In genomic region chr3:151439652-151440125, GRCh38 we compare ENCODE assay signal across 8 cellular contexts. TPM values are rescaled to one million over a fixed set of nuclear protein-coding genes. Genes with fewer than 3 reads are reported as not detected.
DNase-seq lines count a peak whose midpoint lies in the region; ATAC-seq and TF ChIP-seq lines count a peak whose summit lies in the region.

No MANE protein-coding gene starts in this region.

- no peaks in the 10 kb centered on the region for H3K4me1 Mint-ChIP-seq in activated naive CD8-positive, alpha-beta T cell treated with anti-CD3 and anti-CD28 coated beads, Interleukin-2, amount 50 U/mL, for 24 hours
- H3K4me1 Mint-ChIP-seq in activated naive CD8-positive, alpha-beta T cell treated with anti-CD3 and anti-CD28 coated beads for 36 hours = no peaks in the 10 kb centered on the region

- no peak for DNase-seq in activated naive CD8-positive, alpha-beta T cell treated with anti-CD3 and anti-CD28 coated beads, Interleukin-2, amount 50 U/mL, for 24 hours
- no peak for DNase-seq in activated naive CD8-positive, alpha-beta T cell treated with anti-CD3 and anti-CD28 coated beads for 36 hours
- peak; percentile 79 for DNase-seq in HFF-Myc (ENCODE audit: extremely low read depth, low read depth)
- DNase-seq in NCI-H1105 (lab: John Stamatoyannopoulos, UW) = peak; percentile 49
- DNase-seq in SKM-1 (lab: John Stamatoyannopoulos, UW; ENCODE audit: unreplicated experiment) = peak; percentile 69
- DNase-seq in fibroblast of lung (ENCODE audit: low read depth in 2 of 2) = peak; percentile 60 to 86
- peak; percentile 38 for DNase-seq in neuronal stem cell (ENCODE audit: low spot score)
- no peak for DNase-seq in HK-2 (ENCODE audit: unreplicated experiment)

- H3K36me3 ChIP-seq in fibroblast of lung (ENCODE audit: control insufficient read depth, insufficient read depth, low read length) = no peaks in the 10 kb centered on the region
- H3K36me3 ChIP-seq in neuronal stem cell (replicated peaks in 1 of 2; ENCODE audit: control insufficient read depth in 2 of 2, insufficient read depth in 2 of 2, low read length in 2 of 2) = no peaks in the 10 kb centered on the region

- TF ChIP-seq CTCF in HFF-Myc (IDR thresholded peaks at IDR 0.05; ENCODE audit: low read depth, low read length, missing control alignments) = peak; percentile 70
- TF ChIP-seq CTCF in fibroblast of lung (conservative IDR thresholded peaks at IDR 0.05 in 1 of 2, IDR thresholded peaks at IDR 0.05 in 1 of 2; ENCODE audit: low read depth in 1 of 2, low read length in 2 of 2) = peak; percentile 76 to 80

- no peak overlapping the region for H3K9ac ChIP-seq in fibroblast of lung (ENCODE audit: insufficient read depth, low read length)
- no peak overlapping the region for H3K9ac ChIP-seq in neuronal stem cell (ENCODE audit: low read depth, low read length, poor library complexity)

- no peak overlapping the region for H3K18ac ChIP-seq in neuronal stem cell (ENCODE audit: low read length)

- H3K14ac ChIP-seq in neuronal stem cell (ENCODE audit: low read length) = no peak overlapping the region

- no peak overlapping the region for H2BK5ac ChIP-seq in neuronal stem cell (ENCODE audit: low read length)

- WGBS in neuronal stem cell (ENCODE audit: extremely low coverage in 2 of 2, insufficient read length in 2 of 2, insufficient replicate concordance in 1 of 2), 2 donors = no CpG with 5 or more reads among the region's 3 CpGs

- H2BK120ac ChIP-seq in neuronal stem cell (ENCODE audit: low read depth, low read length) = no peak overlapping the region

- H3K4ac ChIP-seq in neuronal stem cell (ENCODE audit: low read length) = no peak overlapping the region

- H3K4me3 ChIP-seq in HFF-Myc (replicated peaks; ENCODE audit: low read depth, low read length) = no peak overlapping the region
- H3K4me3 ChIP-seq in fibroblast of lung (replicated peaks in 1 of 4; ENCODE audit: control extremely low read depth in 1 of 4, insufficient read depth in 1 of 4, low read depth in 3 of 4, low read length in 4 of 4) = no peak overlapping the region
- no peak overlapping the region for H3K4me3 ChIP-seq in neuronal stem cell (ENCODE audit: low read length in 2 of 2)

- no peak overlapping the region for H2BK12ac ChIP-seq in neuronal stem cell (ENCODE audit: low read length)

- H3K4me1 ChIP-seq in fibroblast of lung (ENCODE audit: control insufficient read depth, extremely low read depth, insufficient read depth, low read length) (peaks cover 5% of the 10 kb centered on the region), neuronal stem cell (ENCODE audit: control insufficient read depth in 2 of 2, insufficient read depth in 1 of 2, low read depth in 1 of 2, low read length in 2 of 2) (no peaks in the 10 kb centered on the region)

- H3K23ac ChIP-seq in neuronal stem cell (ENCODE audit: low read depth, low read length, poor library complexity) = no peak overlapping the region

- no peak overlapping the region for H4K8ac ChIP-seq in neuronal stem cell (ENCODE audit: low read depth, low read length)

- H3K27ac Mint-ChIP-seq in activated naive CD8-positive, alpha-beta T cell treated with anti-CD3 and anti-CD28 coated beads, Interleukin-2, amount 50 U/mL, for 24 hours = no peak overlapping the region
- H3K27ac Mint-ChIP-seq in activated naive CD8-positive, alpha-beta T cell treated with anti-CD3 and anti-CD28 coated beads for 36 hours = no peak overlapping the region

- ATAC-seq in activated naive CD8-positive, alpha-beta T cell treated with anti-CD3 and anti-CD28 coated beads, Interleukin-2, amount 50 U/mL, for 24 hours = peak; percentile 46

- no peak overlapping the region for H3K4me3 Mint-ChIP-seq in activated naive CD8-positive, alpha-beta T cell treated with anti-CD3 and anti-CD28 coated beads, Interleukin-2, amount 50 U/mL, for 24 hours
- no peak overlapping the region for H3K4me3 Mint-ChIP-seq in activated naive CD8-positive, alpha-beta T cell treated with anti-CD3 and anti-CD28 coated beads for 36 hours

- no peaks in the 10 kb centered on the region for H3K9me3 ChIP-seq in fibroblast of lung (ENCODE audit: control insufficient read depth, insufficient read depth, low read depth, low read length)
- no peaks in the 10 kb centered on the region for H3K9me3 ChIP-seq in neuronal stem cell (replicated peaks in 1 of 2; ENCODE audit: control insufficient read depth in 2 of 2, insufficient read depth in 1 of 2, low read depth in 1 of 2, low read length in 2 of 2)

- H3K27me3 Mint-ChIP-seq in activated naive CD8-positive, alpha-beta T cell treated with anti-CD3 and anti-CD28 coated beads, Interleukin-2, amount 50 U/mL, for 24 hours = no peaks in the 10 kb centered on the region
- H3K27me3 Mint-ChIP-seq in activated naive CD8-positive, alpha-beta T cell treated with anti-CD3 and anti-CD28 coated beads for 36 hours = no peaks in the 10 kb centered on the region

- H3K4me2 ChIP-seq in fibroblast of lung (ENCODE audit: extremely low read depth, insufficient read depth, low read length) (no peak overlapping the region), neuronal stem cell (ENCODE audit: insufficient read depth, low read length, poor library complexity, severe bottlenecking) (no peak overlapping the region)

- no peaks in the 10 kb centered on the region for H3K9me3 Mint-ChIP-seq in activated naive CD8-positive, alpha-beta T cell treated with anti-CD3 and anti-CD28 coated beads, Interleukin-2, amount 50 U/mL, for 24 hours
- no peaks in the 10 kb centered on the region for H3K9me3 Mint-ChIP-seq in activated naive CD8-positive, alpha-beta T cell treated with anti-CD3 and anti-CD28 coated beads for 36 hours

- H3K36me3 Mint-ChIP-seq in activated naive CD8-positive, alpha-beta T cell treated with anti-CD3 and anti-CD28 coated beads, Interleukin-2, amount 50 U/mL, for 24 hours (ENCODE audit: low read depth) = no peaks in the 10 kb centered on the region
- no peaks in the 10 kb centered on the region for H3K36me3 Mint-ChIP-seq in activated naive CD8-positive, alpha-beta T cell treated with anti-CD3 and anti-CD28 coated beads for 36 hours

- H3K27me3 ChIP-seq in fibroblast of lung (ENCODE audit: control insufficient read depth, insufficient read depth, low read length) (no peaks in the 10 kb centered on the region), neuronal stem cell (ENCODE audit: control insufficient read depth in 3 of 3, insufficient read depth in 3 of 3, low read depth in 1 of 3, low read length in 3 of 3) (no peaks in the 10 kb centered on the region)

- H4K20me1 ChIP-seq in fibroblast of lung (ENCODE audit: control insufficient read depth, extremely low read depth, insufficient read depth, low read length) = no peaks in the 10 kb centered on the region

- H2AFZ ChIP-seq in fibroblast of lung (ENCODE audit: low read length) = no peak overlapping the region
- no peak overlapping the region for H2AFZ ChIP-seq in neuronal stem cell (ENCODE audit: low read length)

- no peak overlapping the region for H2AK5ac ChIP-seq in neuronal stem cell (ENCODE audit: low read depth, low read length)

- no peak overlapping the region for H4K91ac ChIP-seq in neuronal stem cell (ENCODE audit: low read depth, low read length, poor library complexity)

- H2BK15ac ChIP-seq in neuronal stem cell (ENCODE audit: low read length) = no peak overlapping the region

- H3K27ac ChIP-seq in fibroblast of lung (ENCODE audit: insufficient read depth, low read length) (no peak overlapping the region), neuronal stem cell (replicated peaks; ENCODE audit: low read length) (no peak overlapping the region)

- no peaks in the 10 kb centered on the region for H3K79me1 ChIP-seq in neuronal stem cell (ENCODE audit: low read depth, low read length)

- no peaks in the 10 kb centered on the region for H3K79me2 ChIP-seq in fibroblast of lung (ENCODE audit: control insufficient read depth, insufficient read depth, low read length)

RNA-seq across cellular contexts. Expression of gene IGSF10, which starts 21.2 kb away (rescaled TPM):
- not detected for total RNA-seq in activated naive CD8-positive, alpha-beta T cell treated with anti-CD3 and anti-CD28 coated beads for 36 hours
- 45.9 and 55.0 TPM in 2 replicates for total RNA-seq in fibroblast of lung
- polyA plus RNA-seq in fibroblast of lung = 2.8 and 5.1 TPM in 2 replicates
- polyA plus RNA-seq in fibroblast of lung (2012) = 2.1 and 3.5 TPM in 2 replicates
- polyA minus RNA-seq in fibroblast of lung (ENCODE audit: low replicate concordance) = 1.3 and 1.8 TPM in 2 replicates
- polyA plus RNA-seq in neuronal stem cell (2013, experiment 1 of 2) = 0.08 TPM
- 0.08 TPM for polyA plus RNA-seq in neuronal stem cell (2013, experiment 2 of 2)

RNA-seq across cellular contexts. Expression of gene P2RY12, which starts 55.1 kb away (rescaled TPM):
- not detected for total RNA-seq in activated naive CD8-positive, alpha-beta T cell treated with anti-CD3 and anti-CD28 coated beads for 36 hours
- 1.8 and 2.5 TPM in 2 replicates for total RNA-seq in fibroblast of lung
- 0.34 and 0.45 TPM in 2 replicates for polyA plus RNA-seq in fibroblast of lung
- 0.23 and 0.32 TPM in 2 replicates for polyA plus RNA-seq in fibroblast of lung (2012)
- not detected in 2 replicates for polyA minus RNA-seq in fibroblast of lung (ENCODE audit: low replicate concordance)
- not detected for polyA plus RNA-seq in neuronal stem cell (2013, experiment 1 of 2)
- polyA plus RNA-seq in neuronal stem cell (2013, experiment 2 of 2) = not detected

Comparison
In these comparisons a context has a peak if more than half of its experiments do, and no peak if none do; other contexts are left out.
1. DNase-seq: peak in HFF-Myc (single experiment), NCI-H1105 (single experiment), SKM-1 (single experiment), fibroblast of lung (2 of 2) and neuronal stem cell (single experiment); none in activated naive CD8-positive, alpha-beta T cell treated with anti-CD3 and anti-CD28 coated beads, Interleukin-2, amount 50 U/mL, for 24 hours (single experiment), activated naive CD8-positive, alpha-beta T cell treated with anti-CD3 and anti-CD28 coated beads for 36 hours (single experiment) and HK-2 (single experiment).
2. RNA of gene IGSF10, which starts 21.2 kb away (total RNA-seq): 45.9 to 55.0 TPM in fibroblast of lung; not detected in activated naive CD8-positive, alpha-beta T cell treated with anti-CD3 and anti-CD28 coated beads for 36 hours; every median in the first group is over 10 times any median in the second.